ENCODE assay signal across 8 cellular contexts in the genomic region with DNA sequence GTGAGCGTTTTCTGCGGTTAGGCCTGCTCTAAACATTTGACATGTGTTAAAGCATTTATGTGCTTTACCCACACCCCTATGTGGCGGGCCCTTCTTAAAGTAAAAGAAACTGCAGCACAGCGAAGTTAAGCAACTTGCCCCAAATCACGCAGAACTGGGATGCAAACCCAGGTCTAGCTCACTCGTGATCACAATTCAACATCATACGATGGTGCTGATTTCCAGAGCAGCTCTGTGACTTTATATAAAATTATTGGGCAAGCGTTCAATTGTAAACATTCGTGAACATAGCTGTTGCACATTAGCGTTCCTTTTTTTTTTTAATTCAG. TPM values are rescaled to one million over a fixed set of nuclear protein-coding genes. Genes with fewer than 3 reads are reported as not detected.
DNase-seq lines count a peak whose midpoint lies in the region; TF ChIP-seq lines count a peak whose summit lies in the region.

No MANE protein-coding gene starts in this region.

- peak overlapping the region; percentile 77 for H3K9ac ChIP-seq in ES-I3 (ENCODE audit: low read depth, low read length)
- H3K9ac ChIP-seq in fibroblast of lung (ENCODE audit: insufficient read depth, low read length), result peak overlapping the region; percentile 65

- TF ChIP-seq CTCF in fibroblast of lung (conservative IDR thresholded peaks at IDR 0.05 in 1 of 2, IDR thresholded peaks at IDR 0.05 in 1 of 2; ENCODE audit: low read depth in 1 of 2, low read length in 2 of 2) (no peak), osteocyte (IDR thresholded peaks at IDR 0.05) (no peak)

- peak overlapping the region; percentile 90 for H3K4me2 ChIP-seq in fibroblast of lung (ENCODE audit: extremely low read depth, insufficient read depth, low read length)

- H3K36me3 ChIP-seq in ES-I3 (ENCODE audit: insufficient read depth, low read length) (no peaks in the 10 kb centered on the region), SJCRH30 (no peaks in the 10 kb centered on the region), fibroblast of lung (ENCODE audit: control insufficient read depth, insufficient read depth, low read length) (no peaks in the 10 kb centered on the region)

- no peaks in the 10 kb centered on the region for H3K9me3 Mint-ChIP-seq in osteocyte (ENCODE audit: unreplicated experiment)

- H2AFZ ChIP-seq in fibroblast of lung (ENCODE audit: low read length), result peak overlapping the region; percentile 66

- H3K4me1 Mint-ChIP-seq in osteocyte (ENCODE audit: unreplicated experiment), result peaks cover 19% of the 10 kb centered on the region

- H3K27ac ChIP-seq in SJCRH30, result peak overlapping the region; percentile 82
- H3K27ac ChIP-seq in fibroblast of lung (ENCODE audit: insufficient read depth, low read length), result peak overlapping the region; percentile 85

- H3K27me3 ChIP-seq in SJCRH30 (no peaks in the 10 kb centered on the region), fibroblast of lung (ENCODE audit: control insufficient read depth, insufficient read depth, low read length) (no peaks in the 10 kb centered on the region)

- H3K79me2 ChIP-seq in fibroblast of lung (ENCODE audit: control insufficient read depth, insufficient read depth, low read length), result no peaks in the 10 kb centered on the region

- H3K4me1 ChIP-seq in ES-I3 (ENCODE audit: insufficient read depth, low read length) (peaks cover 7% of the 10 kb centered on the region; the same call in 1 of the 2 replicates), SJCRH30 (no peaks in the 10 kb centered on the region), fibroblast of lung (ENCODE audit: control insufficient read depth, extremely low read depth, insufficient read depth, low read length) (peaks cover 2% of the 10 kb centered on the region)

- H3K9me3 ChIP-seq in ES-I3 (ENCODE audit: control insufficient read depth, insufficient read depth, low read length), result no peaks in the 10 kb centered on the region
- H3K9me3 ChIP-seq in SJCRH30 (replicated peaks), result no peaks in the 10 kb centered on the region
- no peaks in the 10 kb centered on the region for H3K9me3 ChIP-seq in fibroblast of lung (ENCODE audit: control insufficient read depth, insufficient read depth, low read depth, low read length)

- H3K27me3 Mint-ChIP-seq in osteocyte (ENCODE audit: unreplicated experiment), result no peaks in the 10 kb centered on the region

- H3K27ac Mint-ChIP-seq in osteocyte (ENCODE audit: unreplicated experiment), result peak overlapping the region; percentile 88

- no peaks in the 10 kb centered on the region for H3K36me3 Mint-ChIP-seq in osteocyte (ENCODE audit: unreplicated experiment)

- H3K4me3 Mint-ChIP-seq in osteocyte (ENCODE audit: unreplicated experiment), result peak overlapping the region; percentile 77

- DNase-seq in SJCRH30, result no peak
- DNase-seq in fibroblast of lung (ENCODE audit: low read depth in 2 of 2), result peak in 1 of 2 donors; percentile 72
- DNase-seq in osteocyte (ENCODE audit: extremely low spot score, unreplicated experiment), result no peak
- no peak for DNase-seq in NCI-H82 (lab: John Stamatoyannopoulos, UW)
- DNase-seq in central memory CD4-positive, alpha-beta T cell, result no peak
- no peak for DNase-seq in DMS53 (lab: John Stamatoyannopoulos, UW)
- DNase-seq in NOMO-1 (lab: John Stamatoyannopoulos, UW; ENCODE audit: unreplicated experiment in 2 of 2), result no peak

- H4K20me1 ChIP-seq in fibroblast of lung (ENCODE audit: control insufficient read depth, extremely low read depth, insufficient read depth, low read length), result no peaks in the 10 kb centered on the region

- H3K4me3 ChIP-seq in SJCRH30, result peak overlapping the region; percentile 64
- H3K4me3 ChIP-seq in fibroblast of lung (replicated peaks in 1 of 4; ENCODE audit: control extremely low read depth in 1 of 4, insufficient read depth in 1 of 4, low read depth in 3 of 4, low read length in 4 of 4), result peak overlapping the region; percentile 50 to 69 (median 58)

RNA-seq across cellular contexts. Expression of a gene that starts 0.7 kb away (rescaled TPM):
- total RNA-seq in SJCRH30 (2014; rRNA removed; shearing (Covaris generic)), result 1.2 and 1.4 TPM in 2 replicates
- total RNA-seq in fibroblast of lung (3.1 and 4.8 TPM in 2 replicates), osteocyte (1.7 and 2.3 TPM in 2 replicates)
- 2.7 TPM in 2 replicates for polyA plus RNA-seq in fibroblast of lung
- polyA plus RNA-seq in fibroblast of lung (2012), result 2.0 and 2.7 TPM in 2 replicates
- polyA minus RNA-seq in fibroblast of lung (ENCODE audit: low replicate concordance), result not detected in 2 replicates

RNA-seq across cellular contexts. Expression of a gene that starts 27.4 kb away (rescaled TPM):
- total RNA-seq in SJCRH30 (2014; rRNA removed; shearing (Covaris generic)), result not detected in 2 replicates
- total RNA-seq in fibroblast of lung, result under 0.01 and 0.33 TPM in 2 replicates
- polyA plus RNA-seq in fibroblast of lung, result 0.23 and 0.43 TPM in 2 replicates
- 0.40 and 0.69 TPM in 2 replicates for polyA plus RNA-seq in fibroblast of lung (2012)
- 0.70 TPM in 1 of 2 replicates, not detected in the other for polyA minus RNA-seq in fibroblast of lung (ENCODE audit: low replicate concordance)
- 0.16 and 0.21 TPM in 2 replicates for total RNA-seq in osteocyte

RNA-seq across cellular contexts. Expression of a gene that starts 35.5 kb away (rescaled TPM):
- total RNA-seq in SJCRH30 (2014; rRNA removed; shearing (Covaris generic)), result 1.7 and 1.8 TPM in 2 replicates
- 0.51 and 0.66 TPM in 2 replicates for total RNA-seq in fibroblast of lung
- 0.75 and 1.7 TPM in 2 replicates for polyA plus RNA-seq in fibroblast of lung
- 1.1 and 2.6 TPM in 2 replicates for polyA plus RNA-seq in fibroblast of lung (2012)
- polyA minus RNA-seq in fibroblast of lung (ENCODE audit: low replicate concordance), result not detected in 2 replicates
- total RNA-seq in osteocyte, result 3.0 and 3.8 TPM in 2 replicates
